Comparison of ENCODE assay signal across 1 cellular context in genomic region chr7:30996261-30996660, GRCh38.
TF ChIP-seq lines count a peak whose summit lies in the region.

No MANE protein-coding gene starts in this region.

TF ChIP-seq in GM23338, 12 proteins besides CTCF, POLR2A, EP300 and RAD21 (continued from another document):
- TF ChIP-seq ZNF462 (CRISPR knock-in tag; IDR thresholded peaks at IDR 0.05) (no peak), ZNF114 (CRISPR knock-in tag; IDR thresholded peaks at IDR 0.05) (no peak), ETS1 (IDR thresholded peaks at IDR 0.05) (no peak), EZH2 (IDR thresholded peaks at IDR 0.05; ENCODE audit: low read depth, unreplicated experiment) (no peak)
TF ChIP-seq in GM23338: peak in this region for 0.
